35 cellular contexts compared by ENCODE assay signal in genomic region chr7:106565428-106565827, GRCh38.
"Had no signal": no experiment of that assay in that cellular context is flagged by ENCODE, and none has a peak within 500 bp of the region (broad histone marks: within the 10 kb centered on the region; RNA-seq: fewer than 3 reads in every experiment).

No MANE protein-coding gene starts in this region.

- H3K36me3 ChIP-seq: MG63 had no signal

- H3K9me3 ChIP-seq: MG63 had no signal

- H3K4me3 ChIP-seq: MG63 had no signal

- DNase-seq: Karpas-422, Kasumi-1, MG63, MM.1S, MV-4-11, NCI-H1048, NCI-H1092, NCI-H1092 treated with DMSO at 0.1 percent for 48 hours, NCI-H1105, NCI-H1105 treated with DMSO at 0.1 percent for 48 hours, NCI-H1417, NCI-H1417 treated with DMSO at 0.1 percent for 48 hours, NCI-H1436, NCI-H1436 treated with DMSO at 0.1 percent for 48 hours, NCI-H146, NCI-H1694, NCI-H1694 treated with DMSO at 0.1 percent for 48 hours, NCI-H187, NCI-H187 treated with DMSO at 0.1 percent for 48 hours, NCI-H1930, NCI-H2029, NCI-H2029 treated with DMSO at 0.1 percent for 48 hours, NCI-H2081, NCI-H2081 treated with DMSO at 0.1 percent for 48 hours, NCI-H2107, NCI-H2171, NCI-H2171 treated with DMSO at 0.1 percent for 48 hours, NCI-H2227 treated with DMSO at 0.1 percent for 48 hours, NCI-H226, NCI-H345, NCI-H446, NCI-H446 treated with DMSO at 0.1 percent for 48 hours, NCI-H510A, NCI-H510A treated with DMSO at 0.1 percent for 48 hours, NCI-H524 had no signal

- H3K27me3 ChIP-seq: MG63 had no signal
